Comparison of ENCODE assay signal across 8 cellular contexts in genomic region chr17:40443988-40444899, GRCh38. TPM values are rescaled to one million over a fixed set of nuclear protein-coding genes. Genes with fewer than 3 reads are reported as not detected.
DNase-seq lines count a peak whose midpoint lies in the region; FAIRE-seq and TF ChIP-seq lines count a peak whose summit lies in the region.

No MANE protein-coding gene starts in this region.

- H2AFZ ChIP-seq in mesenchymal stem cell (ENCODE audit: low read depth, low read length), result no peak overlapping the region

- H3K9me3 ChIP-seq in mesenchymal stem cell (ENCODE audit: control insufficient read depth, low read length), result no peaks in the 10 kb centered on the region

- peak overlapping the region; percentile 76 for H3K27ac ChIP-seq in brain microvascular endothelial cell
- H3K27ac ChIP-seq in mesenchymal stem cell (ENCODE audit: low read length, poor library complexity, severe bottlenecking), result peak overlapping the region; percentile 81

- peak overlapping the region; percentile 99 for H3K4me3 ChIP-seq in AG10803 (ENCODE audit: low read length)
- H3K4me3 ChIP-seq in brain microvascular endothelial cell (ENCODE audit: low read depth, low read length), result peak overlapping the region; percentile 92
- peak overlapping the region; percentile 74 to 98 for H3K4me3 ChIP-seq in mesenchymal stem cell (ENCODE audit: insufficient read depth in 1 of 2, low read depth in 1 of 2, low read length in 2 of 2)

- peak overlapping the region; percentile 23 for H4K91ac ChIP-seq in mesenchymal stem cell (ENCODE audit: low read length)

- peak overlapping the region; percentile 81 for H2BK5ac ChIP-seq in mesenchymal stem cell (ENCODE audit: low read depth, low read length, poor library complexity, severe bottlenecking)

- WGBS in mesenchymal stem cell, result 8% methylated on average over 12 of the region's 15 CpGs

- peak overlapping the region; percentile 88 to 95 for H3K4ac ChIP-seq in mesenchymal stem cell (ENCODE audit: low read depth in 1 of 2, low read length in 2 of 2)

- H2BK15ac ChIP-seq in mesenchymal stem cell (ENCODE audit: low read depth, poor library complexity, severe bottlenecking), result peak overlapping the region; percentile 82

- H3K27me3 ChIP-seq in brain microvascular endothelial cell (replicated peaks), result no peaks in the 10 kb centered on the region
- no peaks in the 10 kb centered on the region for H3K27me3 ChIP-seq in mesenchymal stem cell (ENCODE audit: control insufficient read depth in 1 of 2, insufficient read depth in 1 of 2, low read length in 2 of 2)

- peak overlapping the region; percentile 92 for H3K4me2 ChIP-seq in mesenchymal stem cell (ENCODE audit: low read length, poor library complexity, severe bottlenecking)

- peak overlapping the region; percentile 76 for H4K8ac ChIP-seq in mesenchymal stem cell (ENCODE audit: low read length)

- H3K36me3 ChIP-seq in brain microvascular endothelial cell (replicated peaks) (peaks cover 41% of the 10 kb centered on the region), mesenchymal stem cell (ENCODE audit: control insufficient read depth in 1 of 2, insufficient read depth in 2 of 2, low read depth in 1 of 2, low read length in 2 of 2) (peaks cover 7 to 33% of the 10 kb centered on the region in 2 experiments)

- peak; percentile 23 for FAIRE-seq in HTR-8/SVneo (lab: Jason Lieb, UNC)
- no peak for FAIRE-seq in RCC 7860 (lab: Jason Lieb, UNC)

- TF ChIP-seq CTCF in AG10803 (conservative IDR thresholded peaks at IDR 0.05; ENCODE audit: low read length) (no peak), brain microvascular endothelial cell (IDR thresholded peaks at IDR 0.05; ENCODE audit: low read depth, low read length, missing control alignments) (no peak)

- no peak for DNase-seq in AG10803 (ENCODE audit: low read depth)
- DNase-seq in HTR-8/SVneo (ENCODE audit: insufficient read length, low spot score), result no peak
- DNase-seq in brain microvascular endothelial cell, result no peak
- peak; percentile 50 for DNase-seq in mesenchymal stem cell
- DNase-seq in iPS-NIHi11 (ENCODE audit: low spot score), result no peak
- DNase-seq in RCC 7860 (ENCODE audit: low spot score), result no peak
- DNase-seq in stimulated activated CD4-positive, alpha-beta T cell treated with anti-CD3 and anti-CD28 coated beads, Interleukin-1b, Interleukin-23, amount 100 ng/mL, for 48 hours, result no peak
- no peak for DNase-seq in NCI-H187 treated with DMSO at 0.1 percent for 48 hours (lab: John Stamatoyannopoulos, UW)

- H2BK120ac ChIP-seq in mesenchymal stem cell (ENCODE audit: low read depth, low read length), result peak overlapping the region; percentile 54

- peak overlapping the region; percentile 40 to 55 for H2BK12ac ChIP-seq in mesenchymal stem cell (ENCODE audit: low read length in 2 of 2)

- H3K9ac ChIP-seq in mesenchymal stem cell (ENCODE audit: low read length), result peak overlapping the region; percentile 95

- H3K14ac ChIP-seq in mesenchymal stem cell (ENCODE audit: low read length in 2 of 2), result peak overlapping the region in 1 of 2 experiments; percentile 82

- H3K23ac ChIP-seq in mesenchymal stem cell (ENCODE audit: low read length in 2 of 2), result peak overlapping the region in 1 of 2 experiments; percentile 95

- H3K4me1 ChIP-seq in mesenchymal stem cell (ENCODE audit: control insufficient read depth, insufficient read depth, low read depth, low read length), result peaks cover 41% of the 10 kb centered on the region

- in situ Hi-C loops in brain microvascular endothelial cell (cut with HindIII; ENCODE audit: low pct_ligation_motif_present, low sequenced_read_pairs), result no loop called here

- H3K79me1 ChIP-seq in mesenchymal stem cell (replicated peaks; ENCODE audit: low read length, poor library complexity, severe bottlenecking), result no peaks in the 10 kb centered on the region

- H3K18ac ChIP-seq in mesenchymal stem cell (ENCODE audit: low read depth in 1 of 2, low read length in 2 of 2), result peak overlapping the region; percentile 80 to 98

- H2AK5ac ChIP-seq in mesenchymal stem cell (ENCODE audit: low read length, severe bottlenecking), result peak overlapping the region; percentile 50

RNA-seq across cellular contexts. Expression of gene IGFBP4, which starts 1.0 kb away (rescaled TPM):
- 339 TPM for polyA plus RNA-seq in mesenchymal stem cell (2013, experiment 1 of 2)
- 339 TPM for polyA plus RNA-seq in mesenchymal stem cell (2013, experiment 2 of 2)

RNA-seq across cellular contexts. Expression of gene TOP2A, which starts 26.5 kb away (rescaled TPM):
- polyA plus RNA-seq in mesenchymal stem cell (2013, experiment 1 of 2), result 14.5 TPM
- polyA plus RNA-seq in mesenchymal stem cell (2013, experiment 2 of 2), result 15.0 TPM

RNA-seq across cellular contexts. Expression of gene TNS4, which starts 57.2 kb away (rescaled TPM):
- not detected for polyA plus RNA-seq in mesenchymal stem cell (2013, experiment 1 of 2)
- 0.12 TPM for polyA plus RNA-seq in mesenchymal stem cell (2013, experiment 2 of 2)
